ENCODE assay signal across 9 cellular contexts in the genomic region with DNA sequence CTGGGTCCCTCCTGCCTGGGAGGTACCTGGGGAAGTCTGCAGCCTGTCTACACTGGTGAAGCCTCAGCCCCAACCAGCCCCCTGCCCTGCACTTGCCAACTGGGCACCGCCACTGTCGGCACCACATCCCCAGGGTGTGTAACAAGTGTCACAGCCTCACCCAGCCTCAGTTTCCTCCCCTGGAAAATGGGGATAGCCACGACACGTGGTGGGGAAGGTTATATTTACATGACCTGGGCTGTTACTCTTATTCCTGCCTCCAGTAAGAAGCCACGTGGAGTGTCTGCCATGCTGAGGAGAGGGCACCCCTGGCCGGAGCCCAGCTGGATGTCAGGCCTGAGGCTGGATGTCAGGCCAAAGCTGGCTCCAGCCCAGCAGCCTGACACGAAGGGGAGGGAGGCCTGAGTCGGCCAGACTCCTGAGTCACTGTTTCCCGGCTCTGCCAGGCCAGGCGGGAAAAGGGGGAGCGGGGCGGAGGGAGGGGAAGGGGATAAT.
A peak's percentile ranks its signal among the peaks of the same experiment; 100 is the strongest.
DNase-seq lines count a peak whose midpoint lies in the region; ATAC-seq and TF ChIP-seq lines count a peak whose summit lies in the region.
"Had no signal": no experiment of that assay in that cellular context is flagged by ENCODE, and none has a peak within 500 bp of the region (broad histone marks: within the 10 kb centered on the region; RNA-seq: fewer than 3 reads in every experiment).

No MANE protein-coding gene starts in this region.

- no peak for TF ChIP-seq CTCF in cardiac fibroblast (IDR thresholded peaks at IDR 0.05; ENCODE audit: low read depth, low read length)

- ATAC-seq in HG02610 (IDR thresholded peaks at IDR 0.05; ENCODE audit: unreplicated experiment), result no peak
- ATAC-seq in GM19324 (IDR thresholded peaks at IDR 0.05; ENCODE audit: low FRiP score, unreplicated experiment), result no peak
- ATAC-seq: activated naive CD4-positive, alpha-beta T cell treated with anti-CD3 and anti-CD28 coated beads, Interleukin-2, amount 50 U/mL, for 72 hours had no signal

- H3K27ac ChIP-seq in substantia nigra (ENCODE audit: low read depth, low read length, poor library complexity, severe bottlenecking), result no peak overlapping the region

- no peak overlapping the region for H3K4me3 ChIP-seq in cardiac fibroblast (replicated peaks in 1 of 2; ENCODE audit: low read depth in 2 of 2, low read length in 2 of 2)

- peak; percentile 72 for DNase-seq in HS-27A (ENCODE audit: low read depth)
- peak; percentile 92 to 95 for DNase-seq in cardiac fibroblast (ENCODE audit: low read depth in 2 of 2)
- DNase-seq in islet precursor cell, result peak; percentile 83
- peak in 46 of 49 donors; percentile 14 to 89 (median 58) for DNase-seq in substantia nigra (lab: John Stamatoyannopoulos, UW)
- DNase-seq in COLO668 (lab: John Stamatoyannopoulos, UW; ENCODE audit: unreplicated experiment), result no peak
- DNase-seq in LoVo (ENCODE audit: low spot score), result no peak

Comparison
In these comparisons a context has a peak if more than half of its experiments do, and no peak if none do; other contexts are left out.
1. DNase-seq: peak in HS-27A (single experiment), cardiac fibroblast (2 of 2), islet precursor cell (single experiment) and substantia nigra (46 of 49); none in COLO668 (single experiment) and LoVo (single experiment).